In genomic region chr1:231855966-231856365, GRCh38 we compare ENCODE assay signal across 21 cellular contexts.
DNase-seq lines count a peak whose midpoint lies in the region; ATAC-seq, FAIRE-seq and TF ChIP-seq lines count a peak whose summit lies in the region.
"Had no signal": no experiment of that assay in that cellular context is flagged by ENCODE, and none has a peak within 500 bp of the region (broad histone marks: within the 10 kb centered on the region; RNA-seq: fewer than 3 reads in every experiment).

No MANE protein-coding gene starts in this region.

- no peak for ATAC-seq in GM18520 (IDR thresholded peaks at IDR 0.05; ENCODE audit: unreplicated experiment)
- ATAC-seq: CD8-positive, alpha-beta T cell; SK-N-SH treated with all-trans-retinoic acid at 6 μM for 48 hours had no signal

- H3K18ac ChIP-seq in H1 (ENCODE audit: extremely low read depth, low read length): no peak overlapping the region

- no peaks in the 10 kb centered on the region for H3K79me2 ChIP-seq in H1 (ENCODE audit: control insufficient read depth in 1 of 2, insufficient read depth in 2 of 2, low read length in 2 of 2)

- FAIRE-seq in H1 (lab: Jason Lieb, UNC): no peak

- POLR2A ChIA-PET in H1 (lab: Charles Lee; ENCODE audit: partially characterized antibody): no interaction called here

- no peak overlapping the region for H2BK5ac ChIP-seq in H1 (ENCODE audit: low read depth, low read length)

- H4K20me1 ChIP-seq in H1 (replicated peaks in 1 of 2; ENCODE audit: control insufficient read depth in 1 of 2, insufficient read depth in 2 of 2, low read length in 2 of 2): no peaks in the 10 kb centered on the region

- 92% methylated on average over 6 of the region's 6 CpGs; no CpG with 5 or more reads in 1 of the 2 experiments for WGBS in H1 (ENCODE audit: extremely low coverage in 1 of 2, insufficient coverage in 1 of 2, insufficient read length in 1 of 2, insufficient replicate concordance in 2 of 2, low coverage in 1 of 2, low lambda C conversion rate in 2 of 2, missing lambda C conversion rate in 1 of 2), 2 experiments

- no peaks in the 10 kb centered on the region for H3K23me2 ChIP-seq in H1 (ENCODE audit: low read depth, low read length)

- no peaks in the 10 kb centered on the region for H3K27me3 ChIP-seq in H1 (replicated peaks in 1 of 4; ENCODE audit: control insufficient read depth in 3 of 4, extremely low read depth in 1 of 4, insufficient read depth in 3 of 4, low read length in 3 of 4)

- no peak overlapping the region for H3K56ac ChIP-seq in H1 (replicated peaks; ENCODE audit: insufficient read length, low read depth, low read length)

- no peak overlapping the region for H3K4ac ChIP-seq in H1 (replicated peaks; ENCODE audit: insufficient read length, low read depth, low read length)

- no peak for TF ChIP-seq CTCF in H1 (IDR thresholded peaks at IDR 0.05; ENCODE audit: control extremely low read depth in 1 of 3, insufficient read depth in 1 of 3, low read depth in 1 of 3, low read length in 3 of 3)

- CTCF ChIA-PET in H1 (lab: Charles Lee; ENCODE audit: partially characterized antibody): interaction anchor here (0.6 to 1.6 kb wide), 3 partner anchors 11 to 1095 kb away, joined by 3 to 6 read pairs (median 3); no protein-coding TSS in a partner anchor

- no peak for TF ChIP-seq POLR2A in H1 (IDR thresholded peaks at IDR 0.05; ENCODE audit: control extremely low read depth in 1 of 2, low read depth in 2 of 2, low read length in 2 of 2)

- H3K27ac ChIP-seq in H1 (ENCODE audit: low read depth, low read length): no peak overlapping the region
- H3K27ac ChIP-seq: HL-60, RWPE1 had no signal

- no peak overlapping the region for H4K91ac ChIP-seq in H1 (replicated peaks; ENCODE audit: insufficient read length, low read length)

- no peak overlapping the region for H2AK5ac ChIP-seq in H1 (ENCODE audit: low read depth, low read length)

- peak overlapping the region in 1 of 2 experiments; percentile 7; a peak in 2 of 4 replicates for H3K4me2 ChIP-seq in H1 (ENCODE audit: insufficient read depth in 1 of 2, low read depth in 2 of 2, low read length in 2 of 2)

- no peaks in the 10 kb centered on the region for H3K79me1 ChIP-seq in H1 (ENCODE audit: low read depth, low read length)

- H2BK15ac ChIP-seq in H1 (ENCODE audit: low read length): no peak overlapping the region

- no peaks in the 10 kb centered on the region for H3K36me3 ChIP-seq in H1 (ENCODE audit: control insufficient read depth in 2 of 4, insufficient read depth in 4 of 4, low read length in 3 of 4)
- H3K36me3 ChIP-seq: HAP-1 had no signal

- peak overlapping the region; percentile 38; the same call in 1 of the 2 replicates for H2BK20ac ChIP-seq in H1 (ENCODE audit: low read length)

- peaks cover 0 to 18% (median 5%) of the 10 kb centered on the region in 4 experiments; a peak in 4 of 7 replicates for H3K4me1 ChIP-seq in H1 (replicated peaks in 1 of 4; ENCODE audit: control insufficient read depth in 3 of 4, insufficient read depth in 4 of 4, low read length in 3 of 4)
- H3K4me1 ChIP-seq: HAP-1 had no signal

- no peak overlapping the region for H3K23ac ChIP-seq in H1 (ENCODE audit: insufficient read length)

- no peak for TF ChIP-seq RAD21 in H1 (IDR thresholded peaks at IDR 0.05 in 1 of 2, conservative IDR thresholded peaks at IDR 0.05 in 1 of 2; ENCODE audit: low read depth in 2 of 2, low read length in 2 of 2)

- no peak overlapping the region for H3K9ac ChIP-seq in H1 (replicated peaks in 1 of 4; ENCODE audit: extremely low read depth in 1 of 4, low read depth in 3 of 4, low read length in 3 of 4)

- H2AFZ ChIP-seq in H1 (ENCODE audit: low read length): no peak overlapping the region

- H3K9me3 ChIP-seq in H1 (ENCODE audit: insufficient read depth in 2 of 2, low read depth in 1 of 2, low read length in 1 of 2): no peaks in the 10 kb centered on the region
- H3K9me3 ChIP-seq: HAP-1 had no signal

- H2BK120ac ChIP-seq in H1 (replicated peaks; ENCODE audit: low read depth, low read length): no peak overlapping the region

- H3K14ac ChIP-seq in H1 (ENCODE audit: insufficient read length): no peak overlapping the region

- no peak for TF ChIP-seq EP300 in H1 (IDR thresholded peaks at IDR 0.05; ENCODE audit: borderline replicate concordance in 1 of 2, low read depth in 2 of 2, low read length in 2 of 2)

- no peak overlapping the region for H2BK12ac ChIP-seq in H1 (ENCODE audit: low read depth, low read length)

- H3K4me3 ChIP-seq in H1 (ENCODE audit: extremely low read depth in 1 of 4, insufficient read depth in 2 of 4, low read depth in 3 of 4, low read length in 4 of 4): no peak overlapping the region
- H3K4me3 ChIP-seq: HAP-1 had no signal

- H4K8ac ChIP-seq in H1 (ENCODE audit: extremely low read depth, insufficient read depth, low read length): no peak overlapping the region

- no peak overlapping the region for H4K5ac ChIP-seq in H1 (ENCODE audit: insufficient read length, low read depth, low read length)

- DNase-seq in NCI-H748 (lab: John Stamatoyannopoulos, UW; ENCODE audit: unreplicated experiment): peak; percentile 37
- DNase-seq in NCI-H748 treated with DMSO at 0.1 percent for 48 hours (lab: John Stamatoyannopoulos, UW): no peak
- peak; percentile 63 for DNase-seq in NCI-H460 (ENCODE audit: extremely low read depth, low read depth)
- no peak for DNase-seq in H1 (ENCODE audit: low read depth in 1 of 2, low spot score in 2 of 2)
- DNase-seq in cerebellum (ENCODE audit: low spot score): no peak
- DNase-seq in NCI-H1105 (lab: John Stamatoyannopoulos, UW): no peak
- DNase-seq in NK-92 treated with Interleukin-12 subunit alpha and Interleukin-12 subunit beta, amount 100 ng/mL, for 24 hours (lab: John Stamatoyannopoulos, UW): no peak
- DNase-seq: AML-193; C1 segment of cervical spinal cord; CD8-positive, alpha-beta T cell; EL; GF-D8; KBM-7; NCI-H1092 treated with DMSO at 0.1 percent for 48 hours; NCI-H187; NCI-H524 treated with DMSO at 0.1 percent for 48 hours had no signal

TF ChIP-seq in H1, 55 proteins besides CTCF, POLR2A, EP300 and RAD21:
- TF ChIP-seq SIX5 (IDR thresholded peaks at IDR 0.05; ENCODE audit: low read depth, low read length) (no peak), E2F6 (IDR thresholded peaks at IDR 0.05) (no peak), GTF2F1 (IDR thresholded peaks at IDR 0.05; ENCODE audit: borderline replicate concordance, low read depth, low read length) (no peak), CREB1 (IDR thresholded peaks at IDR 0.05) (no peak), RFX5 (IDR thresholded peaks at IDR 0.05; ENCODE audit: borderline replicate concordance, low read depth, low read length) (no peak), RNF2 (IDR thresholded peaks at IDR 0.05; ENCODE audit: borderline replicate concordance, low read depth, low read length, missing control alignments, poor library complexity, severe bottlenecking) (no peak), CHD1 (IDR thresholded peaks at IDR 0.05; ENCODE audit: low read depth, low read length) (no peak), ASH2L (IDR thresholded peaks at IDR 0.05; ENCODE audit: low read length) (no peak), SIRT6 (IDR thresholded peaks at IDR 0.05; ENCODE audit: low read length) (no peak), POU5F1 (IDR thresholded peaks at IDR 0.05; ENCODE audit: low read depth, low read length) (no peak)
TF ChIP-seq in H1: peak in this region for 0.

Comparison
In these comparisons a context has a peak if more than half of its experiments do, and no peak if none do; other contexts are left out.
1. DNase-seq: peak in NCI-H748 (single experiment) and NCI-H460 (single experiment); none in NCI-H748 treated with DMSO at 0.1 percent for 48 hours (single experiment), H1 (0 of 2), cerebellum (single experiment), NCI-H1105 (single experiment) and NK-92 treated with Interleukin-12 subunit alpha and Interleukin-12 subunit beta, amount 100 ng/mL, for 24 hours (single experiment).